ENCODE assay signal across 9 cellular contexts in the genomic region with DNA sequence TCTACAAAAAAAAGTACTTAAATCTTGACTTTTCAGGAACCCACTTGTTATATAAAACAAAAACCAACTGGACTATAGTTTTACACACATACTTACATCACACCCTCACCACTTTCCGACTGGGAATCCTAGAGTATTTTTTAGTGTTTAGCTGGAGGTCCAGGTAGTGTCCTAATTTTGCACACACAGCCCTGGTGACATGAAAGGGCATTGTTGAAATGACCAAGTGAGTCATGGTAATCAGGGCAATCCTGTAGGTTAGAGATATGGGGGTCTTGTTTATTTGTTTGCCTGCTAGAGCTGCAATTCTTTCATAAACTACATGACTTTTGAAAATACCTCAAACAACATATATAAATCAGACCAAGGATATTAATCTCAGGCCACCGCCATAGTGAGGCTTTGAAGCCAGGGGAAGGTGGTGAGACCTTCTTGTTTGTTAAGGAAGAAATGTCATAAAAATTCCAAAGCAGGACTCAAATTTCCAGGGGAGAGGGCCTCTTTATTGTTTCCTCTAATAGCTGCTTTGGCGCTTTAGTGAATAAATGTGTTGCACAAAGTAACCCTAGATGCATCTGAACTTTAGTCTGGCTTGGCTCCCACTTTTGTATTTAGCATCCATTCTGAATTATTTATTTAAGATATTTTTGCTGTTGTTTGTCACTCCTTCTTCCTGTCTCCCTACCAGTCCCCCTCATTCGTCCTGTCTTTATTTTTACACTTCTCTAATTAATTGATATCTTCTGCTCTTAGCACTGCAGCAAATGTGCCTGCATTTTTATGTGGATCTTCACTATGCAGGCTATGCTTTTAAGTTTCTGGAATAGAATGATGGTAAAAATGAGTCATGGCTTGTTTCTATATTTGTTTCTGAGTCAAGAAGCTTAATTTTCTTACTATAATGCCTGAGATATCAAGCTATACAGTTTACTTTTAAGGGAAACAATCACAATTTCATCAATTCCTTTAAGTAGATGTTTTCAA.
DNase-seq lines count a peak whose midpoint lies in the region; ATAC-seq and TF ChIP-seq lines count a peak whose summit lies in the region.
"Had no signal": no experiment of that assay in that cellular context is flagged by ENCODE, and none has a peak within 500 bp of the region (broad histone marks: within the 10 kb centered on the region; RNA-seq: fewer than 3 reads in every experiment).

No MANE protein-coding gene starts in this region.

- H3K9me3 Mint-ChIP-seq in stimulated activated effector memory CD8-positive, alpha-beta T cell treated with anti-CD3 and anti-CD28 coated beads, Interleukin-12 subunit alpha, Interleukin-12 subunit beta, amount 100 ng/mL, for 72 hours: no peaks in the 10 kb centered on the region

- no peak overlapping the region for H3K4me3 Mint-ChIP-seq in T-helper 17 cell
- no peak overlapping the region for H3K4me3 Mint-ChIP-seq in stimulated activated effector memory CD8-positive, alpha-beta T cell treated with anti-CD3 and anti-CD28 coated beads, Interleukin-12 subunit alpha, Interleukin-12 subunit beta, amount 100 ng/mL, for 72 hours

- H3K79me2 ChIP-seq in HCT116 (ENCODE audit: insufficient read depth, low read length): no peaks in the 10 kb centered on the region

- H3K9me3 ChIP-seq in HCT116 (ENCODE audit: control insufficient read depth in 1 of 2, insufficient read depth in 1 of 2, low read depth in 1 of 2, low read length in 2 of 2) (no peaks in the 10 kb centered on the region), T-helper 17 cell (ENCODE audit: control insufficient read depth, low read length, poor library complexity, severe bottlenecking) (no peaks in the 10 kb centered on the region)

- H3K9ac ChIP-seq in HCT116 (ENCODE audit: low read length): peak overlapping the region; percentile 22

- no TSS peak for BruUV-seq in HCT116 (replicated peaks; lab: Mats Ljungman, UMichigan)

- RAD21 ChIA-PET in HCT116 (lab: Charles Lee; ENCODE audit: low non-redundant PET in 1 of 2, low total read pairs in 2 of 2, uncharacterized antibody in 2 of 2, unreplicated experiment in 2 of 2): interaction anchor here (1.0 to 3.4 kb wide), 11 partner anchors 326 to 594 kb away, joined by 3 to 14 read pairs (median 4); no protein-coding TSS in a partner anchor

- peak overlapping the region; percentile 61 for H3K4me2 ChIP-seq in HCT116 (ENCODE audit: low read length)

- peaks cover 71 to 89% of the 10 kb centered on the region in 2 experiments for H3K4me1 ChIP-seq in HCT116 (ENCODE audit: control insufficient read depth in 1 of 2, insufficient read depth in 2 of 2, low read length in 2 of 2)
- peaks cover 60% of the 10 kb centered on the region for H3K4me1 ChIP-seq in foreskin keratinocyte

- peak overlapping the region in 1 of 2 experiments; percentile 17; a peak in 2 of 4 replicates for H3K4me3 ChIP-seq in HCT116 (replicated peaks in 1 of 2; ENCODE audit: low read depth in 1 of 2, low read length in 2 of 2)

- POLR2A ChIA-PET in HCT116 (lab: Charles Lee): interaction anchor here (0.6 to 6.1 kb wide), 9 partner anchors 56 to 569 kb away, joined by 3 to 45 read pairs (median 5); partner anchors contain the start of gene ZFP36L1

- H3K27me3 Mint-ChIP-seq in T-helper 17 cell: no peaks in the 10 kb centered on the region

- no peaks in the 10 kb centered on the region for H3K36me3 Mint-ChIP-seq in T-helper 17 cell (ENCODE audit: low read depth)
- no peaks in the 10 kb centered on the region for H3K36me3 Mint-ChIP-seq in stimulated activated effector memory CD8-positive, alpha-beta T cell treated with anti-CD3 and anti-CD28 coated beads, Interleukin-12 subunit alpha, Interleukin-12 subunit beta, amount 100 ng/mL, for 72 hours

- ATAC-seq in HCT116 (peak; percentile 72), T-helper 17 cell (no peak), foreskin keratinocyte (no peak), HG02852 (IDR thresholded peaks at IDR 0.05; ENCODE audit: unreplicated experiment) (no peak)
- ATAC-seq in stimulated activated effector memory CD8-positive, alpha-beta T cell treated with anti-CD3 and anti-CD28 coated beads, Interleukin-12 subunit alpha, Interleukin-12 subunit beta, amount 100 ng/mL, for 72 hours: no peak

- TF ChIP-seq RAD21 in HCT116 (IDR thresholded peaks at IDR 0.05; ENCODE audit: low read depth): peak; percentile 5

- H3K27ac Mint-ChIP-seq in T-helper 17 cell: peak overlapping the region; percentile 88
- H3K27ac Mint-ChIP-seq in stimulated activated effector memory CD8-positive, alpha-beta T cell treated with anti-CD3 and anti-CD28 coated beads, Interleukin-12 subunit alpha, Interleukin-12 subunit beta, amount 100 ng/mL, for 72 hours: peak overlapping the region; percentile 6

- no peaks in the 10 kb centered on the region for H3K9me2 ChIP-seq in HCT116 (ENCODE audit: insufficient read depth)

- TF ChIP-seq POLR2A in HCT116 (IDR thresholded peaks at IDR 0.05; ENCODE audit: borderline replicate concordance, extremely low read depth, insufficient read depth, insufficient read length): no peak

- H3K27me3 ChIP-seq in HCT116 (ENCODE audit: insufficient read depth, low read length): no peaks in the 10 kb centered on the region
- no peaks in the 10 kb centered on the region for H3K27me3 ChIP-seq in foreskin keratinocyte

- no peak for TF ChIP-seq CTCF in HCT116 (IDR thresholded peaks at IDR 0.05 in 2 of 3, conservative IDR thresholded peaks at IDR 0.05 in 1 of 3; ENCODE audit: borderline replicate concordance in 1 of 3, insufficient read depth in 1 of 3, low read depth in 2 of 3, low read length in 2 of 3)
- no peak for TF ChIP-seq CTCF in foreskin keratinocyte (conservative IDR thresholded peaks at IDR 0.05)

- no peak overlapping the region for H2AFZ ChIP-seq in HCT116 (ENCODE audit: low read depth, low read length, poor library complexity, severe bottlenecking)

- CTCF ChIA-PET in HCT116 (lab: Charles Lee): interaction anchor here (1.0 to 4.6 kb wide), 17 partner anchors 114 to 594 kb away, joined by 3 to 48 read pairs (median 5); no protein-coding TSS in a partner anchor

- peak; percentile 74 for DNase-seq in HCT116 (ENCODE audit: low read depth, low spot score)
- no peak for DNase-seq in T-helper 17 cell
- peak in 1 of 2 donors; percentile 50 for DNase-seq in foreskin keratinocyte
- no peak for DNase-seq in stimulated activated effector memory CD8-positive, alpha-beta T cell treated with anti-CD3 and anti-CD28 coated beads, Interleukin-12 subunit alpha, Interleukin-12 subunit beta, amount 100 ng/mL, for 72 hours (ENCODE audit: low spot score in 2 of 2)
- no peak for DNase-seq in midbrain (lab: John Stamatoyannopoulos, UW)
- no peak for DNase-seq in NCI-H2029 treated with DMSO at 0.1 percent for 48 hours (lab: John Stamatoyannopoulos, UW)
- DNase-seq in NCI-H1436 (lab: John Stamatoyannopoulos, UW): no peak
- DNase-seq: activated gamma-delta T cell treated with Interleukin-2 at 50 U/mL for 16 hours had no signal

- H3K36me3 ChIP-seq in HCT116 (ENCODE audit: control insufficient read depth in 1 of 2, insufficient read depth in 2 of 2, low read length in 2 of 2): no peaks in the 10 kb centered on the region

- peaks cover 41% of the 10 kb centered on the region for H3K4me1 Mint-ChIP-seq in T-helper 17 cell
- peaks cover 23% of the 10 kb centered on the region for H3K4me1 Mint-ChIP-seq in stimulated activated effector memory CD8-positive, alpha-beta T cell treated with anti-CD3 and anti-CD28 coated beads, Interleukin-12 subunit alpha, Interleukin-12 subunit beta, amount 100 ng/mL, for 72 hours

- H4K20me1 ChIP-seq in HCT116 (ENCODE audit: insufficient read depth): no peaks in the 10 kb centered on the region

- H3K27ac ChIP-seq in HCT116 (ENCODE audit: low read depth, low read length) (peak overlapping the region; percentile 100), foreskin keratinocyte (peak overlapping the region; percentile 78)

- intact Hi-C loops in HCT116 (cut with micrococcal nuclease): loop anchor here (1.0 to 10.0 kb wide), 9 partner anchors 108 to 575 kb away; no protein-coding TSS in a partner anchor

TF ChIP-seq in HCT116, 20 proteins besides CTCF, POLR2A, EP300 and RAD21 (continues in another document):
- peak; percentile 71; the same call in 1 of the 2 replicates for TF ChIP-seq CBX3 (IDR thresholded peaks at IDR 0.05; ENCODE audit: low read depth)
- TF ChIP-seq ZNF274 (IDR thresholded peaks at IDR 0.05; ENCODE audit: low read depth, low read length): no peak
- TF ChIP-seq CEBPB (IDR thresholded peaks at IDR 0.05; ENCODE audit: low read depth): peak; percentile 56; the same call in 1 of the 2 replicates
- TF ChIP-seq ZBTB33 (IDR thresholded peaks at IDR 0.05; ENCODE audit: extremely low read depth, insufficient replicate concordance, low read length): no peak
- TF ChIP-seq YY1 (IDR thresholded peaks at IDR 0.05; ENCODE audit: extremely low read depth, insufficient replicate concordance, low read depth, low read length): no peak
- no peak for TF ChIP-seq ELF1 (IDR thresholded peaks at IDR 0.05; ENCODE audit: borderline replicate concordance, low read depth)
- TF ChIP-seq SP1 (IDR thresholded peaks at IDR 0.05; ENCODE audit: low read depth): peak; percentile 85
